Comparison of ENCODE assay signal across 20 cellular contexts in the genomic region with DNA sequence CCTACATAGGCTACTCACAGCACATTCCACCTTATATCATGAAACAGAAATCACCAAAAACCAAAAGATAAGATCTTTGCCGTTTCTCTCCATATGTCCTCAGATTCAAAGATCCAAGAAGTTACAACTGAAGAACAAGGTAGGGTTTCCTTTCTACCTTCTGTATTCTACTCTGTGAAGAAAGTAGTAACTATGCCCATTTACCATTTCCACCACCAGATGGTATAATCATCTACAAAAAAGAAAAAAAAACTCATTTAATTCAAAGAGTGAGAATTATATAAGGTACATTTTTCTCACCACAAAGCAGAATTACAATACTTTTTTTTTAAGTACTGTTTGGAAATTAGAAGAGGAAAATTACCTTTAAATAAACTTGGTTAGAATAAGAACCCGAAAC.
DNase-seq lines count a peak whose midpoint lies in the region; ATAC-seq and TF ChIP-seq lines count a peak whose summit lies in the region.
"Had no signal": no experiment of that assay in that cellular context is flagged by ENCODE, and none has a peak within 500 bp of the region (broad histone marks: within the 10 kb centered on the region; RNA-seq: fewer than 3 reads in every experiment).

No MANE protein-coding gene starts in this region.

- no peaks in the 10 kb centered on the region for H3K9me3 ChIP-seq in CD4-positive, CD25-positive, alpha-beta regulatory T cell (ENCODE audit: control insufficient read depth in 2 of 2, low read length in 2 of 2)
- H3K9me3 ChIP-seq in naive thymus-derived CD4-positive, alpha-beta T cell (ENCODE audit: control insufficient read depth in 2 of 3, low read length in 3 of 3) = no peaks in the 10 kb centered on the region
- H3K9me3 ChIP-seq: HAP-1, SJCRH30, spleen, thoracic aorta had no signal

- intact Hi-C loops in naive thymus-derived CD4-positive, alpha-beta T cell (cut with micrococcal nuclease) = loop anchor here (1.0 to 10.0 kb wide), 10 partner anchors 50 to 790 kb away; no protein-coding TSS in a partner anchor

- H3K4me3 Mint-ChIP-seq in CD4-positive, CD25-positive, alpha-beta regulatory T cell = no peak overlapping the region
- no peak overlapping the region for H3K4me3 Mint-ChIP-seq in HFFc6
- H3K4me3 Mint-ChIP-seq in naive thymus-derived CD4-positive, alpha-beta T cell = no peak overlapping the region
- H3K4me3 Mint-ChIP-seq: memory B cell, nephron had no signal

- H3K4me1 ChIP-seq in CD4-positive, CD25-positive, alpha-beta regulatory T cell (ENCODE audit: control insufficient read depth, insufficient read depth, low read length, poor library complexity, severe bottlenecking) = no peaks in the 10 kb centered on the region
- no peaks in the 10 kb centered on the region for H3K4me1 ChIP-seq in naive thymus-derived CD4-positive, alpha-beta T cell (ENCODE audit: control insufficient read depth in 2 of 2, insufficient read depth in 2 of 2, low read length in 2 of 2)
- H3K4me1 ChIP-seq: HAP-1 had no signal

- H3K4me3 ChIP-seq in CD4-positive, CD25-positive, alpha-beta regulatory T cell (ENCODE audit: low read depth, low read length) = no peak overlapping the region
- H3K4me3 ChIP-seq in naive thymus-derived CD4-positive, alpha-beta T cell (ENCODE audit: low read length) = no peak overlapping the region
- H3K4me3 ChIP-seq: HAP-1, SJCRH30, spleen, thoracic aorta had no signal

- H3K4me1 Mint-ChIP-seq in CD4-positive, CD25-positive, alpha-beta regulatory T cell = peaks cover 0 to 5% (median 0%) of the 10 kb centered on the region in 4 donors
- H3K4me1 Mint-ChIP-seq in HFFc6 (ENCODE audit: low read depth) = peaks cover 20% of the 10 kb centered on the region
- H3K4me1 Mint-ChIP-seq in naive thymus-derived CD4-positive, alpha-beta T cell = peaks cover 5 to 18% (median 6%) of the 10 kb centered on the region in 7 donors
- H3K4me1 Mint-ChIP-seq: memory B cell, nephron had no signal

- no peak for ATAC-seq in CD4-positive, CD25-positive, alpha-beta regulatory T cell (ENCODE audit: low read depth in 2 of 2)
- peak; percentile 60 for ATAC-seq in naive thymus-derived CD4-positive, alpha-beta T cell
- no peak for ATAC-seq in HG02588 (IDR thresholded peaks at IDR 0.05; ENCODE audit: unreplicated experiment)

- peak in 2 of 3 donors; percentile 16 to 26 for DNase-seq in CD4-positive, CD25-positive, alpha-beta regulatory T cell
- no peak for DNase-seq in HFFc6
- DNase-seq in naive thymus-derived CD4-positive, alpha-beta T cell = peak in 5 of 9 donors; percentile 14 to 55 (median 37)
- DNase-seq in G401 (ENCODE audit: low spot score) = no peak
- DNase-seq in stimulated activated CD4-positive, alpha-beta T cell treated with anti-CD3 and anti-CD28 coated beads, Interleukin-4, amount 100 ng/mL, for 1 hour = no peak
- DNase-seq: activated CD4-positive, alpha-beta T cell treated with anti-CD3 and anti-CD28 coated beads for 4 hours; activated CD8-positive, alpha-beta memory T cell treated with anti-CD3 and anti-CD28 coated beads, Interleukin-2, amount 50 U/mL, for 48 hours; activated naive CD4-positive, alpha-beta T cell; MM.1S; NCI-H187 treated with DMSO at 0.1 percent for 48 hours; NCI-H510A; SJCRH30; spleen had no signal

- no peaks in the 10 kb centered on the region for H3K27me3 Mint-ChIP-seq in CD4-positive, CD25-positive, alpha-beta regulatory T cell
- no peaks in the 10 kb centered on the region; the same call in 1 of the 2 replicates for H3K27me3 Mint-ChIP-seq in HFFc6 (ENCODE audit: insufficient read depth)
- H3K27me3 Mint-ChIP-seq in naive thymus-derived CD4-positive, alpha-beta T cell = no peaks in the 10 kb centered on the region
- H3K27me3 Mint-ChIP-seq: memory B cell, progenitor cell of endocrine pancreas had no signal

- H3K36me3 ChIP-seq in CD4-positive, CD25-positive, alpha-beta regulatory T cell (ENCODE audit: control insufficient read depth, insufficient read depth, low read length) = no peaks in the 10 kb centered on the region
- H3K36me3 ChIP-seq in naive thymus-derived CD4-positive, alpha-beta T cell (ENCODE audit: control insufficient read depth in 2 of 3, insufficient read depth in 3 of 3, low read length in 3 of 3) = no peaks in the 10 kb centered on the region
- H3K36me3 ChIP-seq: HAP-1, SJCRH30, spleen, thoracic aorta had no signal

- no peaks in the 10 kb centered on the region for H3K27me3 ChIP-seq in CD4-positive, CD25-positive, alpha-beta regulatory T cell (ENCODE audit: control insufficient read depth, insufficient read depth, low read length)
- no peaks in the 10 kb centered on the region for H3K27me3 ChIP-seq in naive thymus-derived CD4-positive, alpha-beta T cell (ENCODE audit: control insufficient read depth in 2 of 2, insufficient read depth in 2 of 2, low read length in 2 of 2)
- H3K27me3 ChIP-seq: SJCRH30, spleen had no signal

- no peaks in the 10 kb centered on the region for H3K36me3 Mint-ChIP-seq in CD4-positive, CD25-positive, alpha-beta regulatory T cell
- H3K36me3 Mint-ChIP-seq in HFFc6 (ENCODE audit: low read depth) = no peaks in the 10 kb centered on the region
- no peaks in the 10 kb centered on the region for H3K36me3 Mint-ChIP-seq in naive thymus-derived CD4-positive, alpha-beta T cell
- H3K36me3 Mint-ChIP-seq: memory B cell had no signal

- in situ Hi-C loops in G401 (cut with HindIII; ENCODE audit: low sequenced_read_pairs) = no loop called here

- H3K27ac ChIP-seq in CD4-positive, CD25-positive, alpha-beta regulatory T cell (ENCODE audit: insufficient read depth, low read length, poor library complexity, severe bottlenecking) = no peak overlapping the region
- H3K27ac ChIP-seq in VCaP = no peak overlapping the region
- H3K27ac ChIP-seq in naive thymus-derived CD4-positive, alpha-beta T cell (ENCODE audit: low read depth, low read length) = no peak overlapping the region
- H3K27ac ChIP-seq: SJCRH30, spleen, thoracic aorta had no signal

- POLR2A ChIA-PET in naive thymus-derived CD4-positive, alpha-beta T cell (lab: Charles Lee) = no interaction called here

- no peaks in the 10 kb centered on the region for H3K9me3 Mint-ChIP-seq in CD4-positive, CD25-positive, alpha-beta regulatory T cell
- no peaks in the 10 kb centered on the region for H3K9me3 Mint-ChIP-seq in HFFc6
- H3K9me3 Mint-ChIP-seq in naive thymus-derived CD4-positive, alpha-beta T cell = peaks cover 0 to 2% (median 0%) of the 10 kb centered on the region in 11 donors
- H3K9me3 Mint-ChIP-seq: memory B cell, nephron had no signal

- CTCF ChIA-PET in naive thymus-derived CD4-positive, alpha-beta T cell (lab: Charles Lee) = interaction anchor here (1.0 kb wide), 1 partner anchor 8 kb away, joined by 3 read pairs; no protein-coding TSS in a partner anchor

- TF ChIP-seq CTCF in HFFc6 (IDR thresholded peaks at IDR 0.05) (peak; percentile 69), VCaP (conservative IDR thresholded peaks at IDR 0.05) (peak; percentile 19; the same call in 1 of the 2 replicates)

- H3K27ac Mint-ChIP-seq in CD4-positive, CD25-positive, alpha-beta regulatory T cell = no peak overlapping the region
- no peak overlapping the region for H3K27ac Mint-ChIP-seq in HFFc6
- peak overlapping the region in 6 of 9 donors; percentile 0 to 50 (median 3) for H3K27ac Mint-ChIP-seq in naive thymus-derived CD4-positive, alpha-beta T cell
- H3K27ac Mint-ChIP-seq: memory B cell, nephron, progenitor cell of endocrine pancreas had no signal

Comparison
In these comparisons a context has a peak if more than half of its experiments do, and no peak if none do; other contexts are left out.
1. DNase-seq: peak in CD4-positive, CD25-positive, alpha-beta regulatory T cell (2 of 3) and naive thymus-derived CD4-positive, alpha-beta T cell (5 of 9); none in HFFc6 (single experiment), G401 (single experiment) and stimulated activated CD4-positive, alpha-beta T cell treated with anti-CD3 and anti-CD28 coated beads, Interleukin-4, amount 100 ng/mL, for 1 hour (single experiment).
2. H3K27ac Mint-ChIP-seq: peak in naive thymus-derived CD4-positive, alpha-beta T cell (6 of 9); none in CD4-positive, CD25-positive, alpha-beta regulatory T cell (0 of 3) and HFFc6 (single experiment).